Comparison of ENCODE assay signal across 17 cellular contexts in genomic region chr6:17059022-17059421, GRCh38. TPM values are rescaled to one million over a fixed set of nuclear protein-coding genes. Genes with fewer than 3 reads are reported as not detected.
DNase-seq lines count a peak whose midpoint lies in the region; ATAC-seq, FAIRE-seq and TF ChIP-seq lines count a peak whose summit lies in the region.
"Had no signal": no experiment of that assay in that cellular context is flagged by ENCODE, and none has a peak within 500 bp of the region (broad histone marks: within the 10 kb centered on the region; RNA-seq: fewer than 3 reads in every experiment).

No MANE protein-coding gene starts in this region.

- TF ChIP-seq CTCF in left ventricle myocardium inferior (IDR thresholded peaks at IDR 0.05; ENCODE audit: borderline replicate concordance) (no peak), heart right ventricle (IDR thresholded peaks at IDR 0.05) (no peak), keratinocyte (optimal IDR thresholded peaks at IDR 0.05 in 1 of 3, IDR thresholded peaks at IDR 0.05 in 1 of 3, conservative IDR thresholded peaks at IDR 0.05 in 1 of 3; ENCODE audit: extremely low read depth in 1 of 3, insufficient read depth in 2 of 3, low read length in 3 of 3) (no peak), prostate gland (IDR thresholded peaks at IDR 0.05) (no peak), mucosa of descending colon (IDR thresholded peaks at IDR 0.05) (no peak), left lung (IDR thresholded peaks at IDR 0.05) (no peak)

- intact Hi-C loops in Right ventricle myocardium inferior (cut with DNase I) (no loop called here), left ventricle myocardium inferior (cut with micrococcal nuclease) (no loop called here), heart right ventricle (cut with DNase I) (no loop called here), prostate gland (cut with DNase I) (no loop called here), mucosa of descending colon (cut with DNase I, micrococcal nuclease) (no loop called here), left lung (cut with DNase I) (no loop called here)

- H3K27ac ChIP-seq in left ventricle myocardium inferior (replicated peaks) (no peak overlapping the region), heart right ventricle (no peak overlapping the region), keratinocyte (ENCODE audit: control insufficient read depth, insufficient read depth, low read length) (peak overlapping the region; percentile 23), prostate gland (no peak overlapping the region), left lung (no peak overlapping the region)
- H3K27ac ChIP-seq: BLaER1 had no signal

- no peaks in the 10 kb centered on the region for H4K20me1 ChIP-seq in keratinocyte (ENCODE audit: control insufficient read depth, extremely low read depth, insufficient read depth, low read length)
- H4K20me1 ChIP-seq: BLaER1 had no signal

- no peak overlapping the region for H3K4me3 ChIP-seq in left ventricle myocardium inferior
- no peak overlapping the region for H3K4me3 ChIP-seq in heart right ventricle
- no peak overlapping the region for H3K4me3 ChIP-seq in keratinocyte (ENCODE audit: control insufficient read depth in 2 of 3, extremely low read depth in 1 of 3, insufficient read depth in 2 of 3, low read depth in 1 of 3, low read length in 3 of 3)
- H3K4me3 ChIP-seq in prostate gland = no peak overlapping the region
- H3K4me3 ChIP-seq in mucosa of descending colon = no peak overlapping the region
- no peak overlapping the region for H3K4me3 ChIP-seq in left lung
- H3K4me3 ChIP-seq: BLaER1, GM23338 had no signal

- no peak overlapping the region for H3K9ac ChIP-seq in keratinocyte (ENCODE audit: control insufficient read depth, extremely low read depth, insufficient read depth, low read length)
- H3K9ac ChIP-seq: BLaER1 had no signal

- no peak overlapping the region for H3K4me2 ChIP-seq in keratinocyte (ENCODE audit: control insufficient read depth, extremely low read depth, insufficient read depth, low read depth, low read length)
- H3K4me2 ChIP-seq: BLaER1, GM23338 had no signal

- H3K27me3 ChIP-seq in left ventricle myocardium inferior (ENCODE audit: low read depth) = no peaks in the 10 kb centered on the region
- H3K27me3 ChIP-seq in heart right ventricle = no peaks in the 10 kb centered on the region
- H3K27me3 ChIP-seq in keratinocyte (ENCODE audit: control insufficient read depth, extremely low read depth, insufficient read depth, low read length) = no peaks in the 10 kb centered on the region
- no peaks in the 10 kb centered on the region for H3K27me3 ChIP-seq in prostate gland (replicated peaks; ENCODE audit: insufficient read depth)
- H3K27me3 ChIP-seq in left lung = no peaks in the 10 kb centered on the region
- H3K27me3 ChIP-seq: BLaER1 had no signal

- H3K9me3 ChIP-seq in left ventricle myocardium inferior (replicated peaks) (no peaks in the 10 kb centered on the region), heart right ventricle (no peaks in the 10 kb centered on the region), keratinocyte (ENCODE audit: control insufficient read depth, low read depth, low read length) (no peaks in the 10 kb centered on the region), prostate gland (no peaks in the 10 kb centered on the region), mucosa of descending colon (no peaks in the 10 kb centered on the region), left lung (no peaks in the 10 kb centered on the region)
- H3K9me3 ChIP-seq: BLaER1 had no signal

- no peak for DNase-seq in Right ventricle myocardium inferior (ENCODE audit: missing footprints)
- DNase-seq in left ventricle myocardium inferior = no peak
- peak; percentile 6 for DNase-seq in GM03348 (ENCODE audit: low spot score)
- DNase-seq in heart right ventricle = peak in 1 of 2 donors; percentile 11
- DNase-seq in keratinocyte (ENCODE audit: low read depth, low spot score) = no peak
- no peak for DNase-seq in prostate gland (ENCODE audit: low spot score)
- no peak for DNase-seq in mucosa of descending colon
- DNase-seq in left lung = no peak
- DNase-seq: 8988T; AML-193; CD8-positive, alpha-beta memory T cell; DMS53; GF-D8; H7 had no signal

- FAIRE-seq in keratinocyte (lab: Jason Lieb, UNC) = peak; percentile 29

- dilution Hi-C loops in keratinocyte (cut with MboI; ENCODE audit: extremely low pct_ligation_motif_present, low sequenced_read_pairs) = no loop called here

- no peak for TF ChIP-seq POLR2A in prostate gland (IDR thresholded peaks at IDR 0.05)

- ATAC-seq in Right ventricle myocardium inferior (peak; percentile 16), heart right ventricle (peak in 5 of 8 donors; percentile 67 to 95 (median 81)), mucosa of descending colon (no peak), left lung (no peak)
- ATAC-seq: GM23338 had no signal

- 44 to 49% methylated on average over 7 of the region's 7 CpGs for WGBS in heart right ventricle, 2 donors
- WGBS in prostate gland = 76% methylated on average over 7 of the region's 7 CpGs

- H3K9me1 ChIP-seq in keratinocyte (ENCODE audit: control insufficient read depth, extremely low read depth, insufficient read depth, low read length) = no peaks in the 10 kb centered on the region

- H3K79me2 ChIP-seq in keratinocyte (ENCODE audit: control insufficient read depth, insufficient read depth, low read length) = no peaks in the 10 kb centered on the region

- H3K4me1 ChIP-seq in left ventricle myocardium inferior (peaks cover 11% of the 10 kb centered on the region), heart right ventricle (peaks cover 0 to 12% (median 5%) of the 10 kb centered on the region in 9 donors), keratinocyte (ENCODE audit: control insufficient read depth, extremely low read depth, insufficient read depth, low read length) (peaks cover 35% of the 10 kb centered on the region), prostate gland (replicated peaks) (no peaks in the 10 kb centered on the region), mucosa of descending colon (ENCODE audit: low read depth) (no peaks in the 10 kb centered on the region), left lung (no peaks in the 10 kb centered on the region)
- H3K4me1 ChIP-seq: BLaER1 had no signal

- H2AFZ ChIP-seq in keratinocyte (ENCODE audit: control insufficient read depth, low read length) = no peak overlapping the region
- H2AFZ ChIP-seq: GM23338 had no signal

- H3K36me3 ChIP-seq in left ventricle myocardium inferior (no peaks in the 10 kb centered on the region), heart right ventricle (no peaks in the 10 kb centered on the region), keratinocyte (ENCODE audit: control insufficient read depth in 2 of 2, extremely low read depth in 1 of 2, insufficient read depth in 2 of 2, low read length in 2 of 2) (no peaks in the 10 kb centered on the region), prostate gland (no peaks in the 10 kb centered on the region), mucosa of descending colon (ENCODE audit: low read depth) (no peaks in the 10 kb centered on the region), left lung (no peaks in the 10 kb centered on the region)
- H3K36me3 ChIP-seq: BLaER1 had no signal

RNA-seq across cellular contexts. Expression of gene STMND1, which starts 42.8 kb away (rescaled TPM):
- total RNA-seq in Right ventricle myocardium inferior = not detected
- total RNA-seq in left ventricle myocardium inferior = not detected
- total RNA-seq in heart right ventricle = not detected
- polyA plus RNA-seq in heart right ventricle = not detected
- not detected in 3 replicates for polyA plus RNA-seq in keratinocyte
- not detected for polyA plus RNA-seq in keratinocyte (2011; ENCODE audit: low read depth)
- not detected in 2 replicates for polyA plus RNA-seq in keratinocyte (2011; cell fraction: cytosol; rRNA removed)
- not detected in 2 replicates for polyA plus RNA-seq in keratinocyte (2011; cell fraction: nucleus; rRNA removed)
- polyA plus RNA-seq in keratinocyte (2012; ENCODE audit: low replicate concordance) = not detected in 2 replicates
- polyA minus RNA-seq in keratinocyte = not detected in 3 replicates
- polyA minus RNA-seq in keratinocyte (2011; cell fraction: cytosol; rRNA and poly(A)+ RNA removed) = not detected
- not detected in 2 replicates for polyA minus RNA-seq in keratinocyte (2011; cell fraction: nucleus; rRNA and poly(A)+ RNA removed)
- total RNA-seq in prostate gland = 10 to 100 TPM in 1 of 2 donors, not detected in 1; 15.6 TPM
- 1 to 10 TPM in 1 of 3 donors, under 1 TPM in 2; 0.47 to 1.9 (median 0.53) TPM for total RNA-seq in mucosa of descending colon
- total RNA-seq in left lung = 1 to 10 TPM in 1 of 2 donors, not detected in 1; 2.5 TPM
- total RNA-seq: H7, HT-29 had no signal
- polyA plus RNA-seq: CD8-positive, alpha-beta memory T cell; GM23338 had no signal

Comparison
In these comparisons a context has a peak if more than half of its experiments do, and no peak if none do; other contexts are left out.
1. ATAC-seq: peak in Right ventricle myocardium inferior (single experiment) and heart right ventricle (5 of 8); none in mucosa of descending colon (single experiment) and left lung (single experiment).